In genomic region chr10:33612116-33612515, GRCh38 we compare ENCODE assay signal across 13 cellular contexts.
DNase-seq lines count a peak whose midpoint lies in the region; ATAC-seq and TF ChIP-seq lines count a peak whose summit lies in the region.
"Had no signal": no experiment of that assay in that cellular context is flagged by ENCODE, and none has a peak within 500 bp of the region (broad histone marks: within the 10 kb centered on the region; RNA-seq: fewer than 3 reads in every experiment).

No MANE protein-coding gene starts in this region.

- TF ChIP-seq CTCF in cardiac fibroblast (IDR thresholded peaks at IDR 0.05; ENCODE audit: low read depth, low read length), result no peak

- no peak overlapping the region for H3K4me2 ChIP-seq in mesenchymal stem cell (ENCODE audit: low read length, poor library complexity, severe bottlenecking)

- H3K4me3 ChIP-seq in cardiac fibroblast (replicated peaks in 1 of 2; ENCODE audit: low read depth in 2 of 2, low read length in 2 of 2) (no peak overlapping the region), mesenchymal stem cell (ENCODE audit: insufficient read depth in 1 of 2, low read depth in 1 of 2, low read length in 2 of 2) (peak overlapping the region in 1 of 2 experiments; percentile 68)
- H3K4me3 ChIP-seq: mucosa of descending colon had no signal

- no peak overlapping the region for H3K4ac ChIP-seq in mesenchymal stem cell (ENCODE audit: low read depth in 1 of 2, low read length in 2 of 2)

- H3K27ac ChIP-seq in mesenchymal stem cell (ENCODE audit: low read length, poor library complexity, severe bottlenecking), result no peak overlapping the region

- no peaks in the 10 kb centered on the region for H3K79me1 ChIP-seq in mesenchymal stem cell (replicated peaks; ENCODE audit: low read length, poor library complexity, severe bottlenecking)

- ATAC-seq in HG03159 (IDR thresholded peaks at IDR 0.05; ENCODE audit: unreplicated experiment), result no peak
- ATAC-seq in activated T-helper 17 cell treated with anti-CD3 and anti-CD28 coated beads, Interleukin-2, amount 50 U/mL, for 72 hours (replicated peaks), result no peak

- WGBS in mesenchymal stem cell, result 71% methylated on average over 1 of the region's 1 CpG

- H3K4me3 Mint-ChIP-seq in activated T-helper 17 cell treated with anti-CD3 and anti-CD28 coated beads, Interleukin-2, amount 50 U/mL, for 72 hours, result no peak overlapping the region

- H3K27me3 ChIP-seq in mesenchymal stem cell (ENCODE audit: control insufficient read depth in 1 of 2, insufficient read depth in 1 of 2, low read length in 2 of 2), result no peaks in the 10 kb centered on the region

- no peak overlapping the region for H2AK5ac ChIP-seq in mesenchymal stem cell (ENCODE audit: low read length, severe bottlenecking)

- H3K36me3 Mint-ChIP-seq in activated T-helper 17 cell treated with anti-CD3 and anti-CD28 coated beads, Interleukin-2, amount 50 U/mL, for 72 hours (ENCODE audit: low read depth), result no peaks in the 10 kb centered on the region

- DNase-seq in AG08396 (ENCODE audit: low spot score) (peak; percentile 23), HPDE6-E6E7 (ENCODE audit: extremely low spot score) (peak; percentile 4), cardiac fibroblast (ENCODE audit: low read depth in 2 of 2) (peak; percentile 32 to 64), mesenchymal stem cell (no peak), ureter (ENCODE audit: low spot score) (no peak), GDM1 (lab: John Stamatoyannopoulos, UW) (no peak)
- DNase-seq: activated CD4-positive, alpha-beta T cell treated with anti-CD3 and anti-CD28 coated beads for 48 hours; activated naive CD4-positive, alpha-beta T cell treated with Interleukin-2 at 50 U/mL for 16 hours; mucosa of descending colon; NCI-H1417 treated with DMSO at 0.1 percent for 48 hours; NCI-H82 had no signal

- no peaks in the 10 kb centered on the region for H3K36me3 ChIP-seq in mesenchymal stem cell (ENCODE audit: control insufficient read depth in 1 of 2, insufficient read depth in 2 of 2, low read depth in 1 of 2, low read length in 2 of 2)

- H2BK15ac ChIP-seq in mesenchymal stem cell (ENCODE audit: low read depth, poor library complexity, severe bottlenecking), result no peak overlapping the region

- H3K4me1 Mint-ChIP-seq in activated T-helper 17 cell treated with anti-CD3 and anti-CD28 coated beads, Interleukin-2, amount 50 U/mL, for 72 hours, result peaks cover 6% of the 10 kb centered on the region

- H3K18ac ChIP-seq in mesenchymal stem cell (ENCODE audit: low read depth in 1 of 2, low read length in 2 of 2), result no peak overlapping the region

- no peak overlapping the region for H3K23ac ChIP-seq in mesenchymal stem cell (ENCODE audit: low read length in 2 of 2)

- peaks cover 8% of the 10 kb centered on the region for H3K27me3 Mint-ChIP-seq in activated T-helper 17 cell treated with anti-CD3 and anti-CD28 coated beads, Interleukin-2, amount 50 U/mL, for 72 hours

- H2BK120ac ChIP-seq in mesenchymal stem cell (ENCODE audit: low read depth, low read length), result no peak overlapping the region

- no peak overlapping the region for H2AFZ ChIP-seq in mesenchymal stem cell (ENCODE audit: low read depth, low read length)

- no peaks in the 10 kb centered on the region for H3K9me3 ChIP-seq in mesenchymal stem cell (ENCODE audit: control insufficient read depth, low read length)
- H3K9me3 ChIP-seq: mucosa of descending colon had no signal

- H4K91ac ChIP-seq in mesenchymal stem cell (ENCODE audit: low read length), result no peak overlapping the region

- H3K9me3 Mint-ChIP-seq in activated T-helper 17 cell treated with anti-CD3 and anti-CD28 coated beads, Interleukin-2, amount 50 U/mL, for 72 hours, result peaks cover 10% of the 10 kb centered on the region

- no peak overlapping the region for H4K8ac ChIP-seq in mesenchymal stem cell (ENCODE audit: low read length)

- H3K27ac Mint-ChIP-seq in activated T-helper 17 cell treated with anti-CD3 and anti-CD28 coated beads, Interleukin-2, amount 50 U/mL, for 72 hours, result no peak overlapping the region

- no peak overlapping the region for H3K14ac ChIP-seq in mesenchymal stem cell (ENCODE audit: low read length in 2 of 2)

- no peak overlapping the region for H2BK12ac ChIP-seq in mesenchymal stem cell (ENCODE audit: low read length in 2 of 2)

- no peaks in the 10 kb centered on the region for H3K4me1 ChIP-seq in mesenchymal stem cell (ENCODE audit: control insufficient read depth, insufficient read depth, low read depth, low read length)

- H2BK5ac ChIP-seq in mesenchymal stem cell (ENCODE audit: low read depth, low read length, poor library complexity, severe bottlenecking), result no peak overlapping the region

- peak overlapping the region; percentile 85 for H3K9ac ChIP-seq in mesenchymal stem cell (ENCODE audit: low read length)

Comparison
In these comparisons a context has a peak if more than half of its experiments do, and no peak if none do; other contexts are left out.
1. DNase-seq: peak in AG08396 (single experiment), HPDE6-E6E7 (single experiment) and cardiac fibroblast (2 of 2); none in mesenchymal stem cell (single experiment), ureter (single experiment) and GDM1 (single experiment).